In the genomic region with DNA sequence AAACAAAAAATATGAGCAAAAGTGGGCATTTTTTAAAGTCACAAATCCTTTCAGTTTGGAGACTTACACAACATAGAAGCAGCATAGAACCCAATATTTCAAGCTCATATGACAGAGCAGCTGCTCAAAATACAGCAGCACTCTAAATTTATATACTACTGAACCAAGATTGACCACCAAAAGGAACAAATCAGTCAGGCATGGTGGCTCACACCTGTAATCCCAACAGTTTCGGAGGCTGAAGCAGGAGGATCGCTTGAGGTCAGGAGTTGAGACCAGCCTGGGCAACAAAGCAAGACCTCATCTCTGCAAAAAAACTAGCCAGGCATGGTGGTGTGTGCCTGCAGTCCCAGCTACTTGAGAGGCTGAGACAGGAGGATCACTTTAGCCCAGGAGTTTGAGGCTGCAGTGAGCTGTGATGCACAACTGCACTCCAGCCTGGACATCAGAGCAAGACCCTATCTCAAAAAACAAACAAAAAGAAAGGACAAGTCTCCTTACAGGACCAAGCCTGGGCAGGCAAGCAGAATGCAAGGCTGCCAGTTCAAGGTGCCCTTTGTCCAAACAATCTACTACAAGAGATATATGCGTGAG, we compare ENCODE assay signal across 20 cellular contexts.
"Had no signal": no experiment of that assay in that cellular context is flagged by ENCODE, and none has a peak within 500 bp of the region (broad histone marks: within the 10 kb centered on the region; RNA-seq: fewer than 3 reads in every experiment).

No MANE protein-coding gene starts in this region.

- H3K36me3 ChIP-seq: gastrocnemius medialis, tibial artery had no signal

- H3K9me3 ChIP-seq: gastrocnemius medialis, psoas muscle, tibial artery had no signal

- H3K4me3 ChIP-seq: gastrocnemius medialis, psoas muscle, skin epidermis, tibial artery had no signal

- H3K27me3 ChIP-seq: gastrocnemius medialis, tibial artery had no signal

- H3K9me3 Mint-ChIP-seq: activated naive CD4-positive, alpha-beta T cell treated with anti-CD3 and anti-CD28 coated beads, Interleukin-2, amount 50 U/mL, for 24 hours; dendritic cell treated with granulocyte-macrophage colony-stimulating factor and Interleukin-4, amounts not matched to agents 40 ng/mL and 50 ng/mL, for 4 days; neural crest cell had no signal

- H3K4me3 Mint-ChIP-seq: activated naive CD4-positive, alpha-beta T cell treated with anti-CD3 and anti-CD28 coated beads, Interleukin-2, amount 50 U/mL, for 24 hours; dendritic cell treated with granulocyte-macrophage colony-stimulating factor and Interleukin-4, amounts not matched to agents 40 ng/mL and 50 ng/mL, for 4 days; neural crest cell had no signal

- DNase-seq: activated CD4-positive, alpha-beta T cell treated with anti-CD3 and anti-CD28 coated beads, Interleukin-2, amount 50 U/mL, for 1 hour; activated CD4-positive, CD25-positive, alpha-beta regulatory T cell treated with anti-CD3 and anti-CD28 coated beads, Interleukin-2, amount 50 U/mL, for 72 hours; activated gamma-delta T cell; effector CD8-positive, alpha-beta T cell; gastrocnemius medialis; head of caudate nucleus; kidney; midbrain; psoas muscle; right cardiac atrium; stimulated activated naive CD8-positive, alpha-beta T cell treated with anti-CD3 and anti-CD28 coated beads, Interleukin-15, Interleukin-2, amounts not matched to agents 100 U/mL and 50 U/mL, for 24 hours; substantia nigra; tibial artery had no signal

- H3K27ac Mint-ChIP-seq: activated naive CD4-positive, alpha-beta T cell treated with anti-CD3 and anti-CD28 coated beads, Interleukin-2, amount 50 U/mL, for 24 hours; dendritic cell treated with granulocyte-macrophage colony-stimulating factor and Interleukin-4, amounts not matched to agents 40 ng/mL and 50 ng/mL, for 4 days had no signal

- H3K27ac ChIP-seq: gastrocnemius medialis, psoas muscle, skin epidermis, tibial artery had no signal

- FAIRE-seq: kidney, urothelium cell line had no signal

- ATAC-seq: esophagus mucosa; gastrocnemius medialis; left lobe of liver; psoas muscle; right cardiac atrium; stimulated activated naive CD8-positive, alpha-beta T cell treated with anti-CD3 and anti-CD28 coated beads, Interleukin-15, Interleukin-2, amounts not matched to agents 100 U/mL and 50 U/mL, for 24 hours had no signal

- H3K36me3 Mint-ChIP-seq: activated naive CD4-positive, alpha-beta T cell treated with anti-CD3 and anti-CD28 coated beads, Interleukin-2, amount 50 U/mL, for 24 hours had no signal

- H3K4me1 Mint-ChIP-seq: activated naive CD4-positive, alpha-beta T cell treated with anti-CD3 and anti-CD28 coated beads, Interleukin-2, amount 50 U/mL, for 24 hours had no signal
